In genomic region chr6:163414117-163414366, GRCh38 we compare ENCODE assay signal across 8 cellular contexts. TPM values are rescaled to one million over a fixed set of nuclear protein-coding genes. Genes with fewer than 3 reads are reported as not detected.
DNase-seq lines count a peak whose midpoint lies in the region; ATAC-seq, FAIRE-seq and TF ChIP-seq lines count a peak whose summit lies in the region.

No MANE protein-coding gene starts in this region.

- TF ChIP-seq CTCF in AG09309 (IDR thresholded peaks at IDR 0.05; ENCODE audit: control insufficient read depth, insufficient read depth, low read depth, low read length, missing control alignments) = no peak
- no peak for TF ChIP-seq CTCF in LNCaP clone FGC (IDR thresholded peaks at IDR 0.05; ENCODE audit: control insufficient read depth, extremely low read depth, insufficient read depth)
- TF ChIP-seq CTCF in H1 (IDR thresholded peaks at IDR 0.05; ENCODE audit: control extremely low read depth in 1 of 3, insufficient read depth in 1 of 3, low read depth in 1 of 3, low read length in 3 of 3) = no peak
- TF ChIP-seq CTCF in neural progenitor cell (IDR thresholded peaks at IDR 0.05) = no peak

- ATAC-seq in GM21360 (IDR thresholded peaks at IDR 0.05; ENCODE audit: unreplicated experiment) = peak; percentile 11

- H3K23me2 ChIP-seq in H1 (ENCODE audit: low read depth, low read length) = peaks cover 8% of the 10 kb centered on the region; the same call in 1 of the 2 replicates

- no peak overlapping the region for H3K23ac ChIP-seq in H1 (ENCODE audit: insufficient read length)

- H3K79me1 ChIP-seq in H1 (ENCODE audit: low read depth, low read length) = no peaks in the 10 kb centered on the region

- H3K36me3 Mint-ChIP-seq in neural progenitor cell = peaks cover 11% of the 10 kb centered on the region

- no peak overlapping the region for H3K4ac ChIP-seq in H1 (replicated peaks; ENCODE audit: insufficient read length, low read depth, low read length)

- no peaks in the 10 kb centered on the region for H3K36me3 ChIP-seq in H1 (ENCODE audit: control insufficient read depth in 2 of 4, insufficient read depth in 4 of 4, low read length in 3 of 4)
- no peaks in the 10 kb centered on the region for H3K36me3 ChIP-seq in neural progenitor cell

- no peak overlapping the region for H2BK20ac ChIP-seq in H1 (ENCODE audit: low read length)

- peaks cover 0 to 13% (median 3%) of the 10 kb centered on the region in 4 experiments; a peak in 5 of 7 replicates for H3K4me1 ChIP-seq in H1 (replicated peaks in 1 of 4; ENCODE audit: control insufficient read depth in 3 of 4, insufficient read depth in 4 of 4, low read length in 3 of 4)
- H3K4me1 ChIP-seq in neural progenitor cell = peaks cover 28% of the 10 kb centered on the region

- H3K27me3 Mint-ChIP-seq in neural progenitor cell (ENCODE audit: insufficient read depth, low read depth) = peaks cover 5% of the 10 kb centered on the region

- peaks cover 18% of the 10 kb centered on the region for H3K4me1 Mint-ChIP-seq in neural progenitor cell

- H3F3A ChIP-seq in neural progenitor cell (ENCODE audit: low read depth) = peaks cover 13% of the 10 kb centered on the region

- H3K9me3 Mint-ChIP-seq in neural progenitor cell = peaks cover 12% of the 10 kb centered on the region

- H3K27ac Mint-ChIP-seq in neural progenitor cell = peak overlapping the region; percentile 66

- TF ChIP-seq EP300 in H1 (IDR thresholded peaks at IDR 0.05; ENCODE audit: borderline replicate concordance in 1 of 2, low read depth in 2 of 2, low read length in 2 of 2) = no peak

- peaks cover 2% of the 10 kb centered on the region in 2 experiments for H4K20me1 ChIP-seq in H1 (replicated peaks in 1 of 2; ENCODE audit: control insufficient read depth in 1 of 2, insufficient read depth in 2 of 2, low read length in 2 of 2)
- peaks cover 33% of the 10 kb centered on the region for H4K20me1 ChIP-seq in neural progenitor cell (ENCODE audit: low read depth)

- DNase-seq in AG09309 (ENCODE audit: low read depth) (no peak), LNCaP clone FGC (ENCODE audit: low read depth) (no peak), H1 (ENCODE audit: low read depth in 1 of 2, low spot score in 2 of 2) (no peak), neural progenitor cell (ENCODE audit: low spot score) (no peak), cerebellar cortex (ENCODE audit: low spot score) (no peak), NCI-H2227 (lab: John Stamatoyannopoulos, UW; ENCODE audit: unreplicated experiment) (no peak)
- no peak for DNase-seq in activated CD4-positive, alpha-beta T cell treated with anti-CD3 and anti-CD28 coated beads, Interleukin-2, amount 50 U/mL, for 1 hour

- H2AK5ac ChIP-seq in H1 (ENCODE audit: low read depth, low read length) = no peak overlapping the region

- no peaks in the 10 kb centered on the region for H3K9me3 ChIP-seq in H1 (ENCODE audit: insufficient read depth in 2 of 2, low read depth in 1 of 2, low read length in 1 of 2)
- H3K9me3 ChIP-seq in neural progenitor cell (ENCODE audit: low read depth) = no peaks in the 10 kb centered on the region

- no peak overlapping the region for H2BK15ac ChIP-seq in H1 (ENCODE audit: low read length)

- H2BK5ac ChIP-seq in H1 (ENCODE audit: low read depth, low read length) = 0 out of 2 replicates have a peak overlapping the region, but pooled peaks have one; percentile 72

- no peaks in the 10 kb centered on the region; a peak in 1 of 7 replicates for H3K27me3 ChIP-seq in H1 (replicated peaks in 1 of 4; ENCODE audit: control insufficient read depth in 3 of 4, extremely low read depth in 1 of 4, insufficient read depth in 3 of 4, low read length in 3 of 4)
- no peaks in the 10 kb centered on the region for H3K27me3 ChIP-seq in neural progenitor cell

- H2BK12ac ChIP-seq in H1 (ENCODE audit: low read depth, low read length) = no peak overlapping the region

- H2AFZ ChIP-seq in H1 (ENCODE audit: low read length) (no peak overlapping the region), neural progenitor cell (replicated peaks) (peak overlapping the region; percentile 40)

- H4K91ac ChIP-seq in H1 (replicated peaks; ENCODE audit: insufficient read length, low read length) = no peak overlapping the region

- no peak for TF ChIP-seq RAD21 in H1 (IDR thresholded peaks at IDR 0.05 in 1 of 2, conservative IDR thresholded peaks at IDR 0.05 in 1 of 2; ENCODE audit: low read depth in 2 of 2, low read length in 2 of 2)

- H3K27ac ChIP-seq in H1 (ENCODE audit: low read depth, low read length) (peak overlapping the region; percentile 46; the same call in 1 of the 2 replicates), neural progenitor cell (peak overlapping the region; percentile 88)

- WGBS in H1 (ENCODE audit: extremely low coverage in 1 of 2, insufficient coverage in 1 of 2, insufficient read length in 1 of 2, insufficient replicate concordance in 2 of 2, low coverage in 1 of 2, low lambda C conversion rate in 2 of 2, missing lambda C conversion rate in 1 of 2), 2 experiments = 0% methylated on average over 7 of the region's 33 CpGs; no CpG with 5 or more reads in 1 of the 2 experiments

- H3K4me3 ChIP-seq in AG09309 (ENCODE audit: control insufficient read depth, low read depth, low read length) = peak overlapping the region; percentile 61
- peak overlapping the region; percentile 55 for H3K4me3 ChIP-seq in LNCaP clone FGC (ENCODE audit: low read depth, low read length)
- peak overlapping the region; percentile 61 to 79 (median 75) for H3K4me3 ChIP-seq in H1 (ENCODE audit: extremely low read depth in 1 of 4, insufficient read depth in 2 of 4, low read depth in 3 of 4, low read length in 4 of 4)
- peak overlapping the region; percentile 68 for H3K4me3 ChIP-seq in neural progenitor cell

- H3K79me2 ChIP-seq in H1 (ENCODE audit: control insufficient read depth in 1 of 2, insufficient read depth in 2 of 2, low read length in 2 of 2) (peaks cover 3 to 41% of the 10 kb centered on the region in 2 experiments; a peak in 3 of 4 replicates), neural progenitor cell (ENCODE audit: low read depth) (peaks cover 61% of the 10 kb centered on the region)

- peak overlapping the region; percentile 84 for H3K4me3 Mint-ChIP-seq in neural progenitor cell

- H4K8ac ChIP-seq in H1 (ENCODE audit: extremely low read depth, insufficient read depth, low read length) = no peak overlapping the region

- peak overlapping the region; percentile 63 for H3K56ac ChIP-seq in H1 (replicated peaks; ENCODE audit: insufficient read length, low read depth, low read length)

- H3K18ac ChIP-seq in H1 (ENCODE audit: extremely low read depth, low read length) = peak overlapping the region; percentile 64; the same call in 1 of the 2 replicates

- H2BK120ac ChIP-seq in H1 (replicated peaks; ENCODE audit: low read depth, low read length) = no peak overlapping the region

- CTCF ChIA-PET in H1 (lab: Charles Lee; ENCODE audit: partially characterized antibody) = no interaction called here

- H3K4me2 ChIP-seq in H1 (ENCODE audit: insufficient read depth in 1 of 2, low read depth in 2 of 2, low read length in 2 of 2) (peak overlapping the region; percentile 78 to 86), neural progenitor cell (peak overlapping the region; percentile 89)

- no peak overlapping the region for H4K5ac ChIP-seq in H1 (ENCODE audit: insufficient read length, low read depth, low read length)

- no peak for FAIRE-seq in H1 (lab: Jason Lieb, UNC)

- no peak for TF ChIP-seq POLR2A in H1 (IDR thresholded peaks at IDR 0.05; ENCODE audit: control extremely low read depth in 1 of 2, low read depth in 2 of 2, low read length in 2 of 2)

- no peak overlapping the region for H3K14ac ChIP-seq in H1 (ENCODE audit: insufficient read length)

- POLR2A ChIA-PET in H1 (lab: Charles Lee; ENCODE audit: partially characterized antibody) = no interaction called here

- H3K9ac ChIP-seq in H1 (replicated peaks in 1 of 4; ENCODE audit: extremely low read depth in 1 of 4, low read depth in 3 of 4, low read length in 3 of 4) = peak overlapping the region in 2 of 4 experiments; percentile 34 to 47; a peak in 3 of 7 replicates
- H3K9ac ChIP-seq in neural progenitor cell = no peak overlapping the region

TF ChIP-seq in H1, 55 proteins besides CTCF, POLR2A, EP300 and RAD21:
- TF ChIP-seq SP4 (IDR thresholded peaks at IDR 0.05; ENCODE audit: low read length) (no peak), SIRT6 (IDR thresholded peaks at IDR 0.05; ENCODE audit: low read length) (no peak), RFX5 (IDR thresholded peaks at IDR 0.05; ENCODE audit: borderline replicate concordance, low read depth, low read length) (no peak), CBX8 (IDR thresholded peaks at IDR 0.05; ENCODE audit: borderline replicate concordance, low read depth, low read length) (no peak), TAF1 (IDR thresholded peaks at IDR 0.05; ENCODE audit: low read depth, low read length) (no peak), BCL11A (IDR thresholded peaks at IDR 0.05; ENCODE audit: low read depth in 2 of 2, low read length in 2 of 2) (no peak), TBP (IDR thresholded peaks at IDR 0.05; ENCODE audit: low read depth, low read length) (peak; percentile 20; the same call in 1 of the 2 replicates)

RNA-seq across cellular contexts. Expression of gene QKI, which starts 0.5 kb away (rescaled TPM):
- total RNA-seq in H1 (2021; fragmentation: NEBNext Ultra II Directional; extraction: Animal tissue kit (Norgen Biotek cat#: 25700)) = 183 and 187 TPM in 2 replicates
- polyA plus RNA-seq in H1 (2011; rRNA removed) = 181 and 192 TPM in 2 replicates
- 139 TPM for polyA plus RNA-seq in H1 (2011; cell fraction: cytosol; rRNA removed)
- polyA plus RNA-seq in H1 (2011; cell fraction: nucleus; rRNA removed) = 515 TPM
- 88.8 to 150 TPM (median 131 TPM) in 4 replicates for polyA plus RNA-seq in H1 (2012, experiment 1 of 2)
- 21.1 TPM for polyA plus RNA-seq in H1 (2012, experiment 2 of 2)
- 128 TPM for polyA plus RNA-seq in H1 (2013, experiment 1 of 2)
- polyA plus RNA-seq in H1 (2013, experiment 2 of 2) = 113 TPM
- 550 and 562 TPM in 2 replicates for polyA minus RNA-seq in H1 (2011; rRNA and poly(A)+ RNA removed)
- polyA minus RNA-seq in H1 (2011; cell fraction: cytosol; rRNA and poly(A)+ RNA removed) = 165 TPM
- 460 TPM for polyA minus RNA-seq in H1 (2011; cell fraction: nucleus; rRNA and poly(A)+ RNA removed)
- 212 and 216 TPM in 2 replicates for total RNA-seq in neural progenitor cell (ENCODE audit: low replicate concordance)
